ENCODE assay signal across 1 cellular context in genomic region chr12:77082021-77082420, GRCh38.
TF ChIP-seq lines count a peak whose summit lies in the region.

No MANE protein-coding gene starts in this region.

TF ChIP-seq in GM12878, 131 proteins besides CTCF, POLR2A, EP300 and RAD21 (continued from another document):
- TF ChIP-seq, protein P1, sequence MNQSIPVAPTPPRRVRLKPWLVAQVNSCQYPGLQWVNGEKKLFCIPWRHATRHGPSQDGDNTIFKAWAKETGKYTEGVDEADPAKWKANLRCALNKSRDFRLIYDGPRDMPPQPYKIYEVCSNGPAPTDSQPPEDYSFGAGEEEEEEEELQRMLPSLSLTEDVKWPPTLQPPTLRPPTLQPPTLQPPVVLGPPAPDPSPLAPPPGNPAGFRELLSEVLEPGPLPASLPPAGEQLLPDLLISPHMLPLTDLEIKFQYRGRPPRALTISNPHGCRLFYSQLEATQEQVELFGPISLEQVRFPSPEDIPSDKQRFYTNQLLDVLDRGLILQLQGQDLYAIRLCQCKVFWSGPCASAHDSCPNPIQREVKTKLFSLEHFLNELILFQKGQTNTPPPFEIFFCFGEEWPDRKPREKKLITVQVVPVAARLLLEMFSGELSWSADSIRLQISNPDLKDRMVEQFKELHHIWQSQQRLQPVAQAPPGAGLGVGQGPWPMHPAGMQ (IDR thresholded peaks at IDR 0.05; ENCODE audit: borderline replicate concordance): no peak
- TF ChIP-seq, protein P2, sequence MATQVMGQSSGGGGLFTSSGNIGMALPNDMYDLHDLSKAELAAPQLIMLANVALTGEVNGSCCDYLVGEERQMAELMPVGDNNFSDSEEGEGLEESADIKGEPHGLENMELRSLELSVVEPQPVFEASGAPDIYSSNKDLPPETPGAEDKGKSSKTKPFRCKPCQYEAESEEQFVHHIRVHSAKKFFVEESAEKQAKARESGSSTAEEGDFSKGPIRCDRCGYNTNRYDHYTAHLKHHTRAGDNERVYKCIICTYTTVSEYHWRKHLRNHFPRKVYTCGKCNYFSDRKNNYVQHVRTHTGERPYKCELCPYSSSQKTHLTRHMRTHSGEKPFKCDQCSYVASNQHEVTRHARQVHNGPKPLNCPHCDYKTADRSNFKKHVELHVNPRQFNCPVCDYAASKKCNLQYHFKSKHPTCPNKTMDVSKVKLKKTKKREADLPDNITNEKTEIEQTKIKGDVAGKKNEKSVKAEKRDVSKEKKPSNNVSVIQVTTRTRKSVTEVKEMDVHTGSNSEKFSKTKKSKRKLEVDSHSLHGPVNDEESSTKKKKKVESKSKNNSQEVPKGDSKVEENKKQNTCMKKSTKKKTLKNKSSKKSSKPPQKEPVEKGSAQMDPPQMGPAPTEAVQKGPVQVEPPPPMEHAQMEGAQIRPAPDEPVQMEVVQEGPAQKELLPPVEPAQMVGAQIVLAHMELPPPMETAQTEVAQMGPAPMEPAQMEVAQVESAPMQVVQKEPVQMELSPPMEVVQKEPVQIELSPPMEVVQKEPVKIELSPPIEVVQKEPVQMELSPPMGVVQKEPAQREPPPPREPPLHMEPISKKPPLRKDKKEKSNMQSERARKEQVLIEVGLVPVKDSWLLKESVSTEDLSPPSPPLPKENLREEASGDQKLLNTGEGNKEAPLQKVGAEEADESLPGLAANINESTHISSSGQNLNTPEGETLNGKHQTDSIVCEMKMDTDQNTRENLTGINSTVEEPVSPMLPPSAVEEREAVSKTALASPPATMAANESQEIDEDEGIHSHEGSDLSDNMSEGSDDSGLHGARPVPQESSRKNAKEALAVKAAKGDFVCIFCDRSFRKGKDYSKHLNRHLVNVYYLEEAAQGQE (IDR thresholded peaks at IDR 0.05; ENCODE audit: low read depth, low read length): no peak
- TF ChIP-seq, protein P3, sequence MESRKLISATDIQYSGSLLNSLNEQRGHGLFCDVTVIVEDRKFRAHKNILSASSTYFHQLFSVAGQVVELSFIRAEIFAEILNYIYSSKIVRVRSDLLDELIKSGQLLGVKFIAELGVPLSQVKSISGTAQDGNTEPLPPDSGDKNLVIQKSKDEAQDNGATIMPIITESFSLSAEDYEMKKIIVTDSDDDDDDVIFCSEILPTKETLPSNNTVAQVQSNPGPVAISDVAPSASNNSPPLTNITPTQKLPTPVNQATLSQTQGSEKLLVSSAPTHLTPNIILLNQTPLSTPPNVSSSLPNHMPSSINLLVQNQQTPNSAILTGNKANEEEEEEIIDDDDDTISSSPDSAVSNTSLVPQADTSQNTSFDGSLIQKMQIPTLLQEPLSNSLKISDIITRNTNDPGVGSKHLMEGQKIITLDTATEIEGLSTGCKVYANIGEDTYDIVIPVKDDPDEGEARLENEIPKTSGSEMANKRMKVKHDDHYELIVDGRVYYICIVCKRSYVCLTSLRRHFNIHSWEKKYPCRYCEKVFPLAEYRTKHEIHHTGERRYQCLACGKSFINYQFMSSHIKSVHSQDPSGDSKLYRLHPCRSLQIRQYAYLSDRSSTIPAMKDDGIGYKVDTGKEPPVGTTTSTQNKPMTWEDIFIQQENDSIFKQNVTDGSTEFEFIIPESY (IDR thresholded peaks at IDR 0.05): no peak
